15 cellular contexts compared by ENCODE assay signal in the genomic region with DNA sequence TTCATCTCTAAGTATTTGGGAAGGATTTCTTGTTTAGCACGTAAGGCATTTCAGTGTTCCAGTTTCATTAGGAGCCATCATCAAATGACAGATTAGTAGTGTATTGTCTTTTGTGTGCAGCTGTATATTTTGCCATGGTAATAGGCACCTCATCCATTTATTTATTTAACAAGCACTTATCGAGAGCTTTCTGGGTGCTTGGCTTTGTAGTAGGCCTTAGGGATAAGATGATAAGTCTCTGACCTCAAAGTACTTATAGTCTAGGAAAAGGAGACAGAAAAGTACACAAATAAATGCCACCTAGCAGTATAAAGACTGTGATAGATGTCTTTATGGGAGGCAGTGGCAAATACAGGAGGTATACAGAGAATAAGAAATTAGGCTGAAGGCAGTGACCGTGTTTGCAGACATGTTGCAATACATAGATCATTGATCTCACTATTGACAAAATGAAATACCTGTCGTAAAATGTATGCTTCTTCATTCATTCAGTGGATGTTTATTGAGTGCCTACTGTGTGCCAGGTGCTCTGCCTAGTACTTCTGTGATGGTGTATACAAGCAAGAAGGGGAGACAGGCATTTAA.
DNase-seq lines count a peak whose midpoint lies in the region; ATAC-seq and TF ChIP-seq lines count a peak whose summit lies in the region.
"Had no signal": no experiment of that assay in that cellular context is flagged by ENCODE, and none has a peak within 500 bp of the region (broad histone marks: within the 10 kb centered on the region; RNA-seq: fewer than 3 reads in every experiment).

No MANE protein-coding gene starts in this region.

- DNase-seq in NCI-H1092 treated with DMSO at 0.1 percent for 48 hours (lab: John Stamatoyannopoulos, UW) (peak; percentile 99), NCI-H2107 treated with DMSO at 0.1 percent for 48 hours (lab: John Stamatoyannopoulos, UW; ENCODE audit: unreplicated experiment) (peak; percentile 97), SHP77 treated with DMSO at 0.1 percent for 48 hours (lab: John Stamatoyannopoulos, UW) (peak; percentile 81), gastrocnemius medialis (no peak)
- DNase-seq in stimulated activated effector memory CD8-positive, alpha-beta T cell treated with anti-CD3 and anti-CD28 coated beads, Interleukin-12 subunit alpha, Interleukin-12 subunit beta, amount 100 ng/mL, for 72 hours (ENCODE audit: low spot score in 2 of 2): no peak
- DNase-seq in CD8-positive, alpha-beta memory T cell: no peak
- DNase-seq: activated CD4-positive, alpha-beta T cell treated with anti-CD3 and anti-CD28 coated beads for 1 hour; activated naive CD4-positive, alpha-beta T cell treated with anti-CD3 and anti-CD28 coated beads, Interleukin-2, amount 10 ng/mL, durations not matched to agents 7 days and 5 days; effector CD8-positive, alpha-beta T cell; T-helper 2 cell had no signal

- CTCF ChIA-PET in CD8-positive, alpha-beta memory T cell (lab: Charles Lee): no interaction called here

- H3K4me1 Mint-ChIP-seq in stimulated activated effector memory CD8-positive, alpha-beta T cell treated with anti-CD3 and anti-CD28 coated beads, Interleukin-12 subunit alpha, Interleukin-12 subunit beta, amount 100 ng/mL, for 72 hours: no peaks in the 10 kb centered on the region
- H3K4me1 Mint-ChIP-seq in CD8-positive, alpha-beta memory T cell: no peaks in the 10 kb centered on the region
- H3K4me1 Mint-ChIP-seq: activated naive CD4-positive, alpha-beta T cell treated with anti-CD3 and anti-CD28 coated beads, Interleukin-2, amount 10 ng/mL, durations not matched to agents 7 days and 5 days had no signal

- no peak overlapping the region for H3K4me3 ChIP-seq in gastrocnemius medialis
- no peak overlapping the region for H3K4me3 ChIP-seq in CD8-positive, alpha-beta memory T cell (ENCODE audit: low read length)
- H3K4me3 ChIP-seq: prostate gland, tibial nerve had no signal

- H3K27me3 Mint-ChIP-seq in CD8-positive, alpha-beta memory T cell: peaks cover 0 to 1% of the 10 kb centered on the region in 2 donors
- H3K27me3 Mint-ChIP-seq: stimulated activated memory B cell treated with anti-CD40 and anti-IgM and Interleukin-4, amounts not matched to agents 10 μg/mL and 1 μg/mL and 100 μg/mL, for 72 hours had no signal

- H3K4me3 Mint-ChIP-seq in stimulated activated effector memory CD8-positive, alpha-beta T cell treated with anti-CD3 and anti-CD28 coated beads, Interleukin-12 subunit alpha, Interleukin-12 subunit beta, amount 100 ng/mL, for 72 hours: no peak overlapping the region
- no peak overlapping the region for H3K4me3 Mint-ChIP-seq in CD8-positive, alpha-beta memory T cell
- H3K4me3 Mint-ChIP-seq: activated naive CD4-positive, alpha-beta T cell treated with anti-CD3 and anti-CD28 coated beads, Interleukin-2, amount 10 ng/mL, durations not matched to agents 7 days and 5 days; stimulated activated memory B cell treated with anti-CD40 and anti-IgM and Interleukin-4, amounts not matched to agents 10 μg/mL and 1 μg/mL and 100 μg/mL, for 72 hours had no signal

- H3K9me3 Mint-ChIP-seq in stimulated activated effector memory CD8-positive, alpha-beta T cell treated with anti-CD3 and anti-CD28 coated beads, Interleukin-12 subunit alpha, Interleukin-12 subunit beta, amount 100 ng/mL, for 72 hours: no peaks in the 10 kb centered on the region
- no peaks in the 10 kb centered on the region for H3K9me3 Mint-ChIP-seq in CD8-positive, alpha-beta memory T cell
- H3K9me3 Mint-ChIP-seq: stimulated activated memory B cell treated with anti-CD40 and anti-IgM and Interleukin-4, amounts not matched to agents 10 μg/mL and 1 μg/mL and 100 μg/mL, for 72 hours had no signal

- in situ Hi-C loops in gastrocnemius medialis (cut with MboI; ENCODE audit: low sequenced_read_pairs in 4 of 4): no loop called here

- no peak for TF ChIP-seq POLR2A in gastrocnemius medialis (IDR thresholded peaks at IDR 0.05)

- peaks cover 0 to 4% of the 10 kb centered on the region in 2 donors for H3K36me3 ChIP-seq in gastrocnemius medialis
- H3K36me3 ChIP-seq in CD8-positive, alpha-beta memory T cell (ENCODE audit: insufficient read depth, low read length): no peaks in the 10 kb centered on the region
- H3K36me3 ChIP-seq: prostate gland had no signal

- H3K9me3 ChIP-seq in gastrocnemius medialis: no peaks in the 10 kb centered on the region
- H3K9me3 ChIP-seq in CD8-positive, alpha-beta memory T cell (ENCODE audit: low read length): no peaks in the 10 kb centered on the region
- H3K9me3 ChIP-seq: prostate gland, tibial nerve had no signal

- peaks cover 22 to 28% of the 10 kb centered on the region in 2 donors for H3K4me1 ChIP-seq in gastrocnemius medialis
- H3K4me1 ChIP-seq in CD8-positive, alpha-beta memory T cell (ENCODE audit: insufficient read depth, low read length): no peaks in the 10 kb centered on the region
- H3K4me1 ChIP-seq: prostate gland had no signal

- intact Hi-C loops in gastrocnemius medialis (cut with DNase I; ENCODE audit: low total_unique reads): no loop called here

- no peak overlapping the region for H3K27ac ChIP-seq in gastrocnemius medialis
- H3K27ac ChIP-seq in CD8-positive, alpha-beta memory T cell (ENCODE audit: low read depth, low read length): no peak overlapping the region
- H3K27ac ChIP-seq: prostate gland, tibial nerve had no signal

- no peak for ATAC-seq in stimulated activated effector memory CD8-positive, alpha-beta T cell treated with anti-CD3 and anti-CD28 coated beads, Interleukin-12 subunit alpha, Interleukin-12 subunit beta, amount 100 ng/mL, for 72 hours
- ATAC-seq in gastrocnemius medialis (no peak), GM18873 (IDR thresholded peaks at IDR 0.05; ENCODE audit: low FRiP score, unreplicated experiment) (no peak), HG03039 (IDR thresholded peaks at IDR 0.05; ENCODE audit: unreplicated experiment) (no peak)
- ATAC-seq: stimulated activated memory B cell treated with anti-CD40 and anti-IgM and Interleukin-4, amounts not matched to agents 10 μg/mL and 1 μg/mL and 100 μg/mL, for 72 hours had no signal

- peak overlapping the region; percentile 29 for H3K27ac Mint-ChIP-seq in stimulated activated effector memory CD8-positive, alpha-beta T cell treated with anti-CD3 and anti-CD28 coated beads, Interleukin-12 subunit alpha, Interleukin-12 subunit beta, amount 100 ng/mL, for 72 hours
- no peak overlapping the region for H3K27ac Mint-ChIP-seq in CD8-positive, alpha-beta memory T cell
- H3K27ac Mint-ChIP-seq: activated naive CD4-positive, alpha-beta T cell treated with anti-CD3 and anti-CD28 coated beads, Interleukin-2, amount 10 ng/mL, durations not matched to agents 7 days and 5 days; stimulated activated memory B cell treated with anti-CD40 and anti-IgM and Interleukin-4, amounts not matched to agents 10 μg/mL and 1 μg/mL and 100 μg/mL, for 72 hours had no signal

- POLR2A ChIA-PET in CD8-positive, alpha-beta memory T cell (lab: Charles Lee): no interaction called here

- no peak for TF ChIP-seq CTCF in gastrocnemius medialis (IDR thresholded peaks at IDR 0.05 in 4 of 5, conservative IDR thresholded peaks at IDR 0.05 in 1 of 5)

- peaks cover 28% of the 10 kb centered on the region for H3K36me3 Mint-ChIP-seq in stimulated activated effector memory CD8-positive, alpha-beta T cell treated with anti-CD3 and anti-CD28 coated beads, Interleukin-12 subunit alpha, Interleukin-12 subunit beta, amount 100 ng/mL, for 72 hours
- H3K36me3 Mint-ChIP-seq in CD8-positive, alpha-beta memory T cell: no peaks in the 10 kb centered on the region
- H3K36me3 Mint-ChIP-seq: activated naive CD4-positive, alpha-beta T cell treated with anti-CD3 and anti-CD28 coated beads, Interleukin-2, amount 10 ng/mL, durations not matched to agents 7 days and 5 days had no signal

- H3K27me3 ChIP-seq in gastrocnemius medialis: no peaks in the 10 kb centered on the region
- H3K27me3 ChIP-seq in CD8-positive, alpha-beta memory T cell (ENCODE audit: insufficient read depth, low read length, poor library complexity, severe bottlenecking): no peaks in the 10 kb centered on the region
- H3K27me3 ChIP-seq: tibial nerve had no signal

Comparison
In these comparisons a context has a peak if more than half of its experiments do, and no peak if none do; other contexts are left out.
1. DNase-seq: peak in NCI-H1092 treated with DMSO at 0.1 percent for 48 hours (single experiment), NCI-H2107 treated with DMSO at 0.1 percent for 48 hours (single experiment) and SHP77 treated with DMSO at 0.1 percent for 48 hours (single experiment); none in stimulated activated effector memory CD8-positive, alpha-beta T cell treated with anti-CD3 and anti-CD28 coated beads, Interleukin-12 subunit alpha, Interleukin-12 subunit beta, amount 100 ng/mL, for 72 hours (0 of 2), gastrocnemius medialis (0 of 2) and CD8-positive, alpha-beta memory T cell (0 of 5).